Comparison of ENCODE assay signal across 25 cellular contexts in the genomic region with DNA sequence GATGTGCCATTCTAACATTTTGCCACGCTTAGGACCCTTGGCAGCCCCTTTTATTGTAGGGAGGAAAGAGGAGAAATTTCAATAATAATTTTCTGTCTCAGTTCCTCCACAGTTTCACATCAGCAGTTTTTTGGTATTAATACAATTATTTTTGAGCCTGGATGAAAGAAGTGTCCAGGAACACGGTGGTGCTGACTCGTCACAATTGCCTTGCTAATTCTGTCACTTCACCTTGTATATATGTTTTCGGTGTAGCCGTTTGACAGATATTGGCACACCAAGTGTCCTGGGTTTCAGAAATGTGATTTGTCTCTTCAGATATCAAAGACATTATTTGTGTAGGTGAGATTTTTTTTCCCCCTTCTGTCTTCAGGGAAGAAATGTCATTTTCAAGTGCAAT.
DNase-seq lines count a peak whose midpoint lies in the region; ATAC-seq, FAIRE-seq and TF ChIP-seq lines count a peak whose summit lies in the region.
"Had no signal": no experiment of that assay in that cellular context is flagged by ENCODE, and none has a peak within 500 bp of the region (broad histone marks: within the 10 kb centered on the region; RNA-seq: fewer than 3 reads in every experiment).

No MANE protein-coding gene starts in this region.

- TF ChIP-seq POLR2A in GM12878 (IDR thresholded peaks at IDR 0.05; ENCODE audit: low read depth, low read length), result no peak

- TF ChIP-seq CTCF in GM12878 (IDR thresholded peaks at IDR 0.05 in 2 of 3, conservative IDR thresholded peaks at IDR 0.05 in 1 of 3; ENCODE audit: control insufficient read depth in 2 of 3, extremely low read depth in 1 of 3, insufficient read depth in 1 of 3, low read depth in 3 of 3, low read length in 3 of 3), result no peak
- no peak for TF ChIP-seq CTCF in nephron progenitor cell (IDR thresholded peaks at IDR 0.05)

- no peak overlapping the region for H2AFZ ChIP-seq in GM12878 (ENCODE audit: control insufficient read depth, low read depth, low read length)
- H2AFZ ChIP-seq: GM23248 had no signal

- ATAC-seq in GM12878 (no peak), GM21825 (IDR thresholded peaks at IDR 0.05; ENCODE audit: unreplicated experiment) (no peak)
- ATAC-seq in stimulated activated effector memory CD8-positive, alpha-beta T cell treated with anti-CD3 and anti-CD28 coated beads, Interleukin-12 subunit alpha, Interleukin-12 subunit beta, amount 100 ng/mL, for 72 hours, result no peak
- ATAC-seq: HCT116 had no signal

- CTCF ChIA-PET in GM12878 (lab: Yijun Ruan, JAX), result no interaction called here

- intact Hi-C loops in activated CD4-positive, alpha-beta T cell treated with anti-CD3 and anti-CD28 coated beads, Interleukin-2, amount 10 ng/mL, durations not matched to agents 24 days and 14 days (cut with micrococcal nuclease), result no loop called here
- intact Hi-C loops in GM12878 (cut with micrococcal nuclease; ENCODE audit: unreplicated experiment), result no loop called here

- peaks cover 1% of the 10 kb centered on the region for H3K36me3 Mint-ChIP-seq in activated CD4-positive, alpha-beta T cell treated with anti-CD3 and anti-CD28 coated beads, Interleukin-2, amount 10 ng/mL, durations not matched to agents 24 days and 14 days (ENCODE audit: low read depth)
- peaks cover 60% of the 10 kb centered on the region for H3K36me3 Mint-ChIP-seq in nephron progenitor cell (ENCODE audit: low read depth)
- peaks cover 16% of the 10 kb centered on the region for H3K36me3 Mint-ChIP-seq in stimulated activated effector memory CD8-positive, alpha-beta T cell treated with anti-CD3 and anti-CD28 coated beads, Interleukin-12 subunit alpha, Interleukin-12 subunit beta, amount 100 ng/mL, for 72 hours

- H3K36me3 ChIP-seq in GM12878 (ENCODE audit: control insufficient read depth in 2 of 2, insufficient read depth in 2 of 2, low read length in 1 of 2), result peaks cover 2 to 4% of the 10 kb centered on the region in 2 experiments

- peak; percentile 7 for FAIRE-seq in GM12878 (lab: Jason Lieb, UNC)
- FAIRE-seq: A204.1, D721Med, GM12891, GM18507 had no signal

- SMC1A ChIA-PET in GM12878 (lab: Charles Lee; ENCODE audit: uncharacterized antibody, unreplicated experiment), result interaction anchor here (0.6 to 1.7 kb wide), 2 partner anchors 11 to 166 kb away, joined by 3 to 6 read pairs; no protein-coding TSS in a partner anchor

- no peaks in the 10 kb centered on the region for H3K79me2 ChIP-seq in GM12878 (ENCODE audit: control insufficient read depth, insufficient read depth, low read length)

- no TSS peak for BruUV-seq in GM12878 (replicated peaks; lab: Mats Ljungman, UMichigan)

- in situ Hi-C loops in GM12878 (cut with MboI), result no loop called here

- TF ChIP-seq EP300 in GM12878 (IDR thresholded peaks at IDR 0.05; ENCODE audit: borderline replicate concordance in 1 of 2, control insufficient read depth in 1 of 2, low read depth in 2 of 2, low read length in 2 of 2), result no peak

- no peak overlapping the region for H3K4me3 Mint-ChIP-seq in activated CD4-positive, alpha-beta T cell treated with anti-CD3 and anti-CD28 coated beads, Interleukin-2, amount 10 ng/mL, durations not matched to agents 24 days and 14 days
- H3K4me3 Mint-ChIP-seq in nephron progenitor cell, result no peak overlapping the region
- H3K4me3 Mint-ChIP-seq in stimulated activated effector memory CD8-positive, alpha-beta T cell treated with anti-CD3 and anti-CD28 coated beads, Interleukin-12 subunit alpha, Interleukin-12 subunit beta, amount 100 ng/mL, for 72 hours, result no peak overlapping the region
- H3K4me3 Mint-ChIP-seq: CD14-positive monocyte; CD4-positive, alpha-beta T cell; CD8-positive, alpha-beta memory T cell; H9 had no signal

- no peak overlapping the region for H3K4me3 ChIP-seq in GM12878
- H3K4me3 ChIP-seq: BLaER1 treated with 17β-estradiol and CSF1 and Interleukin-3, amounts not matched to agents 10 nM and 100 nM; GM23248 had no signal

- no peaks in the 10 kb centered on the region for H3K9me3 ChIP-seq in GM12878 (replicated peaks; ENCODE audit: control insufficient read depth, insufficient read depth, low read length)
- H3K9me3 ChIP-seq: BE2C; BLaER1 treated with 17β-estradiol and CSF1 and Interleukin-3, amounts not matched to agents 10 nM and 100 nM had no signal

- RAD21 ChIA-PET in GM12878 (lab: Charles Lee; ENCODE audit: unreplicated experiment), result interaction anchor here (1.4 kb wide), 1 partner anchor 183 kb away, joined by 3 read pairs; no protein-coding TSS in a partner anchor

- H3K4me1 Mint-ChIP-seq in activated CD4-positive, alpha-beta T cell treated with anti-CD3 and anti-CD28 coated beads, Interleukin-2, amount 10 ng/mL, durations not matched to agents 24 days and 14 days, result no peaks in the 10 kb centered on the region
- H3K4me1 Mint-ChIP-seq in nephron progenitor cell, result peaks cover 4% of the 10 kb centered on the region
- H3K4me1 Mint-ChIP-seq in stimulated activated effector memory CD8-positive, alpha-beta T cell treated with anti-CD3 and anti-CD28 coated beads, Interleukin-12 subunit alpha, Interleukin-12 subunit beta, amount 100 ng/mL, for 72 hours, result no peaks in the 10 kb centered on the region
- H3K4me1 Mint-ChIP-seq: CD14-positive monocyte; CD8-positive, alpha-beta memory T cell; H9 had no signal

- no peaks in the 10 kb centered on the region for H3K27me3 ChIP-seq in GM12878 (replicated peaks in 1 of 2; ENCODE audit: control insufficient read depth in 2 of 2, insufficient read depth in 2 of 2, low read length in 1 of 2)
- H3K27me3 ChIP-seq: BE2C; BLaER1 treated with 17β-estradiol and CSF1 and Interleukin-3, amounts not matched to agents 10 nM and 100 nM had no signal

- no peak overlapping the region for H3K27ac Mint-ChIP-seq in activated CD4-positive, alpha-beta T cell treated with anti-CD3 and anti-CD28 coated beads, Interleukin-2, amount 10 ng/mL, durations not matched to agents 24 days and 14 days
- H3K27ac Mint-ChIP-seq in nephron progenitor cell, result peak overlapping the region; percentile 22
- H3K27ac Mint-ChIP-seq in stimulated activated effector memory CD8-positive, alpha-beta T cell treated with anti-CD3 and anti-CD28 coated beads, Interleukin-12 subunit alpha, Interleukin-12 subunit beta, amount 100 ng/mL, for 72 hours, result no peak overlapping the region
- H3K27ac Mint-ChIP-seq: CD4-positive, alpha-beta T cell had no signal

- H3K27me3 Mint-ChIP-seq in activated CD4-positive, alpha-beta T cell treated with anti-CD3 and anti-CD28 coated beads, Interleukin-2, amount 10 ng/mL, durations not matched to agents 24 days and 14 days, result no peaks in the 10 kb centered on the region
- no peaks in the 10 kb centered on the region for H3K27me3 Mint-ChIP-seq in nephron progenitor cell (ENCODE audit: low read depth, poor library complexity)
- H3K27me3 Mint-ChIP-seq: CD4-positive, alpha-beta T cell; CD8-positive, alpha-beta memory T cell had no signal

- no peak for TF ChIP-seq RAD21 in GM12878 (IDR thresholded peaks at IDR 0.05; ENCODE audit: insufficient read depth, low read depth, low read length)

- H3K4me1 ChIP-seq in GM12878 (ENCODE audit: control insufficient read depth, insufficient read depth, low read length), result no peaks in the 10 kb centered on the region

- H4K20me1 ChIP-seq in GM12878 (ENCODE audit: control insufficient read depth, insufficient read depth), result no peaks in the 10 kb centered on the region
- H4K20me1 ChIP-seq: BLaER1 treated with 17β-estradiol and CSF1 and Interleukin-3, amounts not matched to agents 10 nM and 100 nM had no signal

- H3K9me3 Mint-ChIP-seq in activated CD4-positive, alpha-beta T cell treated with anti-CD3 and anti-CD28 coated beads, Interleukin-2, amount 10 ng/mL, durations not matched to agents 24 days and 14 days, result no peaks in the 10 kb centered on the region
- H3K9me3 Mint-ChIP-seq in nephron progenitor cell, result no peaks in the 10 kb centered on the region
- H3K9me3 Mint-ChIP-seq in stimulated activated effector memory CD8-positive, alpha-beta T cell treated with anti-CD3 and anti-CD28 coated beads, Interleukin-12 subunit alpha, Interleukin-12 subunit beta, amount 100 ng/mL, for 72 hours, result no peaks in the 10 kb centered on the region
- H3K9me3 Mint-ChIP-seq: CD14-positive monocyte; CD4-positive, alpha-beta T cell; CD8-positive, alpha-beta memory T cell had no signal

- POLR2A ChIA-PET in GM12878 (lab: Charles Lee), result no interaction called here

- no peak overlapping the region for H3K9ac ChIP-seq in GM12878 (ENCODE audit: control insufficient read depth, insufficient read depth, low read length)
- H3K9ac ChIP-seq: BLaER1 treated with 17β-estradiol and CSF1 and Interleukin-3, amounts not matched to agents 10 nM and 100 nM; GM23248 had no signal

- WGBS in GM12878 (ENCODE audit: insufficient coverage, insufficient replicate concordance, low lambda C conversion rate, missing lambda C conversion rate), result 47% methylated on average over 5 of the region's 5 CpGs

- DNase-seq in activated CD4-positive, alpha-beta T cell treated with anti-CD3 and anti-CD28 coated beads, Interleukin-2, amount 10 ng/mL, durations not matched to agents 24 days and 14 days, result peak; percentile 19
- DNase-seq in activated CD4-positive, alpha-beta T cell treated with anti-CD3 and anti-CD28 coated beads for 1 hour, result no peak
- DNase-seq in GM12878 (ENCODE audit: low read depth, low spot score) (no peak), nephron progenitor cell (no peak)
- no peak for DNase-seq in stimulated activated effector memory CD8-positive, alpha-beta T cell treated with anti-CD3 and anti-CD28 coated beads, Interleukin-12 subunit alpha, Interleukin-12 subunit beta, amount 100 ng/mL, for 72 hours (ENCODE audit: low spot score in 2 of 2)
- DNase-seq: ACHN; AML-193; BE2C; CD4-positive, alpha-beta T cell; CD8-positive, alpha-beta memory T cell; DMS 273 treated with DMSO at 0.1 percent for 48 hours; DMS79; EL; GDM1; GM23248; H9 had no signal

- H3K4me2 ChIP-seq in GM12878 (ENCODE audit: control insufficient read depth, insufficient read depth), result no peak overlapping the region
- H3K4me2 ChIP-seq: BLaER1 treated with 17β-estradiol and CSF1 and Interleukin-3, amounts not matched to agents 10 nM and 100 nM had no signal

- H3K27ac ChIP-seq in GM12878 (ENCODE audit: control insufficient read depth, insufficient read depth), result no peak overlapping the region
- H3K27ac ChIP-seq: 22Rv1; BLaER1 treated with 17β-estradiol and CSF1 and Interleukin-3, amounts not matched to agents 10 nM and 100 nM; GM23248 had no signal

TF ChIP-seq in GM12878, 131 proteins besides CTCF, POLR2A, EP300 and RAD21 (continues in another document):
- TF ChIP-seq NR2C2 (IDR thresholded peaks at IDR 0.05; ENCODE audit: borderline replicate concordance, control insufficient read depth, insufficient read length, low read depth), result no peak
